In genomic region chr5:14164164-14164720, GRCh38 we compare ENCODE assay signal across 20 cellular contexts.
"Had no signal": no experiment of that assay in that cellular context is flagged by ENCODE, and none has a peak within 500 bp of the region (broad histone marks: within the 10 kb centered on the region; RNA-seq: fewer than 3 reads in every experiment).

No MANE protein-coding gene starts in this region.

- H3K27ac Mint-ChIP-seq: activated CD4-positive, alpha-beta T cell treated with anti-CD3 and anti-CD28 coated beads, Interleukin-2, amount 10 ng/mL, durations not matched to agents 7 days and 5 days; activated naive CD4-positive, alpha-beta T cell treated with anti-CD3 and anti-CD28 coated beads, Interleukin-2, amount 50 U/mL, for 72 hours; activated T-cell treated with anti-CD3 and anti-CD28 coated beads, Interleukin-2, amount 50 U/mL, for 72 hours; nephron; progenitor cell of endocrine pancreas; type B pancreatic cell had no signal

- ATAC-seq: activated naive CD4-positive, alpha-beta T cell treated with anti-CD3 and anti-CD28 coated beads, Interleukin-2, amount 50 U/mL, for 72 hours; activated T-cell treated with anti-CD3 and anti-CD28 coated beads, Interleukin-2, amount 50 U/mL, for 72 hours; left ventricle myocardium superior had no signal

- H3K36me3 ChIP-seq: colonic mucosa, right atrium auricular region had no signal

- H3K4me3 ChIP-seq: colonic mucosa, right atrium auricular region, skin epidermis had no signal

- DNase-seq: activated CD4-positive, alpha-beta T cell treated with anti-CD3 and anti-CD28 coated beads, Interleukin-2, amount 10 ng/mL, durations not matched to agents 7 days and 5 days; activated CD8-positive, alpha-beta memory T cell treated with anti-CD3 and anti-CD28 coated beads, Interleukin-2, amount 50 U/mL, for 48 hours; activated gamma-delta T cell; activated T-cell treated with anti-CD3 and anti-CD28 coated beads, Interleukin-2, amount 50 U/mL, for 72 hours; colonic mucosa; foreskin melanocyte; head of caudate nucleus; kidney glomerular epithelial cell; left ventricle myocardium superior; mesendoderm; nucleus accumbens; stimulated activated CD4-positive, alpha-beta T cell treated with anti-CD3 and anti-CD28 coated beads, Interleukin-4, amount 100 ng/mL, for 4 hours; stimulated activated CD8-positive, alpha-beta memory T cell treated with anti-CD3 and anti-CD28 coated beads, Interleukin-4, amount 100 ng/mL, for 48 hours; stimulated activated naive CD4-positive, alpha-beta T cell treated with Interleukin-2 at 50 U/mL for 16 hours had no signal

- H3K9me3 ChIP-seq: colonic mucosa, right atrium auricular region had no signal

- H3K27ac ChIP-seq: colonic mucosa, right atrium auricular region, skin epidermis had no signal

- H3K27me3 ChIP-seq: colonic mucosa, right atrium auricular region had no signal

- H3K9me3 Mint-ChIP-seq: activated CD4-positive, alpha-beta T cell treated with anti-CD3 and anti-CD28 coated beads, Interleukin-2, amount 10 ng/mL, durations not matched to agents 7 days and 5 days had no signal

- H3K36me3 Mint-ChIP-seq: activated naive CD4-positive, alpha-beta T cell treated with anti-CD3 and anti-CD28 coated beads, Interleukin-2, amount 50 U/mL, for 72 hours had no signal

- H3K4me3 Mint-ChIP-seq: activated CD4-positive, alpha-beta T cell treated with anti-CD3 and anti-CD28 coated beads, Interleukin-2, amount 10 ng/mL, durations not matched to agents 7 days and 5 days; activated T-cell treated with anti-CD3 and anti-CD28 coated beads, Interleukin-2, amount 50 U/mL, for 72 hours; nephron; type B pancreatic cell had no signal

- H3K27me3 Mint-ChIP-seq: activated CD4-positive, alpha-beta T cell treated with anti-CD3 and anti-CD28 coated beads, Interleukin-2, amount 10 ng/mL, durations not matched to agents 7 days and 5 days; progenitor cell of endocrine pancreas; type B pancreatic cell had no signal
